27 cellular contexts compared by ENCODE assay signal in the genomic region with DNA sequence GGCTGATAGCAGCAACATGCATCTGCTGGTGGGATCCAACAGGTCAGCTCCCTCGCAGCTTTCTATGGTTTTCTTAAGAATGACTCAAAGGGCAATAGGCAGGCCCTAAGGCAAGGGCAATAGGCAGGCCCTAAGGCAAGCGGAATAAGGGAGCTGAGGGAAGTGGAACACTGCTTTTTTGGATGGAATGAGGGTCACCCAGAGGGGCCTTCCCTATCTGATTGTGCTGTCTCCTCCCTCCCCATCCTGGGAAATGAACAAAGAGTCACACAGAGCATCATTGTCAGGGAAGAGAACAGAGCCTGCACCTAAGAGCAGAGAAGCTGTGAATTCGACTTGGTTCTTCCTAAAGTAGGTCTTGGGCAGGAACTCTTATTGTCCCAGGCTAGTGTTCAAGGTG.
"Had no signal": no experiment of that assay in that cellular context is flagged by ENCODE, and none has a peak within 500 bp of the region (broad histone marks: within the 10 kb centered on the region; RNA-seq: fewer than 3 reads in every experiment).

No MANE protein-coding gene starts in this region.

- H3K27ac Mint-ChIP-seq: activated CD8-positive, alpha-beta T cell treated with anti-CD3 and anti-CD28 coated beads, Interleukin-2, amount 10 ng/mL, durations not matched to agents 7 days and 5 days; activated naive CD4-positive, alpha-beta T cell treated with anti-CD3 and anti-CD28 coated beads, Interleukin-2, amount 50 U/mL, for 24 hours; activated T-helper 1 cell treated with anti-CD3 and anti-CD28 coated beads, Interleukin-12 subunit alpha, Interleukin-12 subunit beta, Interleukin-2, Interleukin-4 antibody, amounts not matched to agents 30 ng/mL and 10 ng/mL and 1 ng/mL, durations not matched to agents 14 hours and 24 hours and 36 hours had no signal

- H3K4me1 ChIP-seq: breast epithelium, Peyer's patch, SJCRH30 had no signal

- H3K36me3 Mint-ChIP-seq: activated naive CD4-positive, alpha-beta T cell treated with anti-CD3 and anti-CD28 coated beads, Interleukin-2, amount 50 U/mL, for 24 hours had no signal

- H3K9ac ChIP-seq: SK-N-SH had no signal

- H3K9me3 ChIP-seq: breast epithelium, Peyer's patch, SJCRH30, SK-N-SH had no signal

- H3K36me3 ChIP-seq: breast epithelium, Peyer's patch, SJCRH30 had no signal

- H3K9me3 Mint-ChIP-seq: activated T-helper 1 cell treated with anti-CD3 and anti-CD28 coated beads, Interleukin-12 subunit alpha, Interleukin-12 subunit beta, Interleukin-2, Interleukin-4 antibody, amounts not matched to agents 30 ng/mL and 10 ng/mL and 1 ng/mL, durations not matched to agents 14 hours and 24 hours and 36 hours had no signal

- H3K4me1 Mint-ChIP-seq: activated naive CD4-positive, alpha-beta T cell treated with anti-CD3 and anti-CD28 coated beads, Interleukin-2, amount 50 U/mL, for 24 hours had no signal

- H3K27me3 ChIP-seq: breast epithelium, Peyer's patch, SJCRH30 had no signal

- ATAC-seq: activated CD8-positive, alpha-beta T cell treated with anti-CD3 and anti-CD28 coated beads, Interleukin-2, amount 10 ng/mL, durations not matched to agents 7 days and 5 days had no signal

- H3K4me3 ChIP-seq: breast epithelium, Peyer's patch, SJCRH30 had no signal

- H3K4me3 Mint-ChIP-seq: activated CD8-positive, alpha-beta T cell treated with anti-CD3 and anti-CD28 coated beads, Interleukin-2, amount 10 ng/mL, durations not matched to agents 7 days and 5 days; activated naive CD4-positive, alpha-beta T cell treated with anti-CD3 and anti-CD28 coated beads, Interleukin-2, amount 50 U/mL, for 24 hours; activated T-helper 1 cell treated with anti-CD3 and anti-CD28 coated beads, Interleukin-12 subunit alpha, Interleukin-12 subunit beta, Interleukin-2, Interleukin-4 antibody, amounts not matched to agents 30 ng/mL and 10 ng/mL and 1 ng/mL, durations not matched to agents 14 hours and 24 hours and 36 hours had no signal

- H3K27ac ChIP-seq: Peyer's patch, RWPE1, SJCRH30, VCaP had no signal

- H3K27me3 Mint-ChIP-seq: activated naive CD4-positive, alpha-beta T cell treated with anti-CD3 and anti-CD28 coated beads, Interleukin-2, amount 50 U/mL, for 24 hours had no signal

- DNase-seq: activated CD4-positive, alpha-beta T cell treated with anti-CD3 and anti-CD28 coated beads for 4 hours; activated CD4-positive, alpha-beta T cell treated with anti-CD3 and anti-CD28 coated beads, Interleukin-2, amount 50 U/mL, for 4 hours; activated CD8-positive, alpha-beta memory T cell treated with anti-CD3 and anti-CD28 coated beads, Interleukin-2, amount 50 U/mL, for 48 hours; activated CD8-positive, alpha-beta T cell treated with anti-CD3 and anti-CD28 coated beads, Interleukin-2, amount 10 ng/mL, durations not matched to agents 7 days and 5 days; activated effector memory CD4-positive, alpha-beta T cell treated with Interleukin-2 at 50 U/mL for 16 hours; activated naive CD4-positive, alpha-beta T cell; activated T-cell treated with anti-CD3 and anti-CD28 coated beads, Interleukin-2, amount 50 U/mL, for 1 hour; aorta; caudate nucleus; KG1; NCI-H1048; NCI-H146; NCI-H187 treated with DMSO at 0.1 percent for 48 hours; NCI-H2081 treated with DMSO at 0.1 percent for 48 hours; NCI-H510A; NCI-H526 treated with DMSO at 0.1 percent for 48 hours; NCI-H82; Peyer's patch; Right ventricle myocardium superior; SJCRH30; SK-N-SH; T-helper 1 cell had no signal
